In genomic region chr10:93751832-93752231, GRCh38 we compare ENCODE assay signal across 9 cellular contexts. TPM values are rescaled to one million over a fixed set of nuclear protein-coding genes. Genes with fewer than 3 reads are reported as not detected.
DNase-seq lines count a peak whose midpoint lies in the region; ATAC-seq and TF ChIP-seq lines count a peak whose summit lies in the region.
"Had no signal": no experiment of that assay in that cellular context is flagged by ENCODE, and none has a peak within 500 bp of the region (broad histone marks: within the 10 kb centered on the region; RNA-seq: fewer than 3 reads in every experiment).

No MANE protein-coding gene starts in this region.

- DNase-seq in DMS53 (lab: John Stamatoyannopoulos, UW) (peak; percentile 30), DMS53 treated with DMSO at 0.1 percent for 48 hours (lab: John Stamatoyannopoulos, UW; ENCODE audit: unreplicated experiment) (no peak), RKO (ENCODE audit: low spot score) (peak; percentile 36), fibroblast of pulmonary artery (ENCODE audit: low read depth) (peak; percentile 18), sciatic nerve (ENCODE audit: low spot score) (no peak)

- no peak overlapping the region for H3K4me3 ChIP-seq in fibroblast of pulmonary artery (replicated peaks; ENCODE audit: low read depth, low read length)
- H3K4me3 ChIP-seq: SJSA1 had no signal

- intact Hi-C loops in sciatic nerve (cut with DNase I) = no loop called here

- ATAC-seq in sciatic nerve = peak; percentile 49
- no peak for ATAC-seq in GM19455 (IDR thresholded peaks at IDR 0.05; ENCODE audit: unreplicated experiment)
- no peak for ATAC-seq in GM21723 (IDR thresholded peaks at IDR 0.05; ENCODE audit: unreplicated experiment)
- ATAC-seq in GM19035 (IDR thresholded peaks at IDR 0.05; ENCODE audit: unreplicated experiment) = no peak

- no peak for TF ChIP-seq CTCF in fibroblast of pulmonary artery (IDR thresholded peaks at IDR 0.05; ENCODE audit: low read length, missing control alignments)

RNA-seq across cellular contexts. Expression of gene LGI1, which starts 5.9 kb away (rescaled TPM):
- total RNA-seq in sciatic nerve = 19.8 TPM

RNA-seq across cellular contexts. Expression of gene FRA10AC1, which starts 49.4 kb away (rescaled TPM):
- total RNA-seq in sciatic nerve = 40.9 TPM

Comparison
In these comparisons a context has a peak if more than half of its experiments do, and no peak if none do; other contexts are left out.
1. DNase-seq: peak in DMS53 (single experiment), RKO (single experiment) and fibroblast of pulmonary artery (single experiment); none in DMS53 treated with DMSO at 0.1 percent for 48 hours (single experiment) and sciatic nerve (single experiment).